Comparison of ENCODE assay signal across 8 cellular contexts in the genomic region with DNA sequence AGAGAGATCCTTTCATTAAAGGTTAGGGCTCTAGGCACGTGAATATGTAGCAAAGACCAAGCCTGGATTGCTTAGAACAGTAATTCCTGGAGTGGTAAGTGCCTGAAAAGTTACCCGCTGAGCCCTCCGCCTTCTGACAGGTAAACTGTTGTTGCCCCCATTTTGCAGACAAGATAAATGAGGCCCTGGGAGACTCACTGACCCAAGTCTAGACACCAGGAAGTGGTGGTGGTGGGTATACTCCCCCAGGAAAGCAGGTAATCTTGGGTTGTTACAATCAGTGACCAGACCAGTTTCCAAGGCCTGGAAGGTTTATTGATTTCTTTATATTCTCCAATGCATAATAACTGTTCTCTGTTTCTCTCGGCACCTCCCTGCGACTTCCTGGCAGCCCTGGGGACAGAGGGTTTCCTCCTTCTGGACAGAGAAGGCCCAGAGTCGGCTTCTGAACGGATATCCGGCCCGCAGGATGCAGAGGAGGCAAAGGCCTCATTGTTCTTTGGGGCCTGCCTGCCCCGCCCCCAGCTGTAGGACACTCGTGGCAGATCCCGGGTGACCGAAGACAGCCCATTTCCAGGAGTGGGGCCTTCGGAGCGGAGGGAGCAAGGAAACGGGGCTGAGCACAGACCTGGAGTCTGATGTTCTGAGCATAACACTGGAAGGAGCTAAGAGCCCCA. TPM values are rescaled to one million over a fixed set of nuclear protein-coding genes. Genes with fewer than 3 reads are reported as not detected.
A peak's percentile ranks its signal among the peaks of the same experiment; 100 is the strongest.
DNase-seq lines count a peak whose midpoint lies in the region; ATAC-seq, FAIRE-seq and TF ChIP-seq lines count a peak whose summit lies in the region.

No MANE protein-coding gene starts in this region.

- H3K4me3 ChIP-seq in A549 (peak overlapping the region; percentile 66), HL-60 (replicated peaks; ENCODE audit: insufficient read depth, low read length) (peak overlapping the region; percentile 57), WI38 (ENCODE audit: low read depth, low read length) (peak overlapping the region; percentile 97), dorsolateral prefrontal cortex (peak overlapping the region; percentile 38 to 92 (median 82)), lung (no peak overlapping the region)

- peak overlapping the region; percentile 79 for H3K27ac Mint-ChIP-seq in stimulated activated memory B cell treated with anti-CD40 and anti-IgM and Interleukin-4, amounts not matched to agents 10 μg/mL and 1 μg/mL and 100 μg/mL, for 72 hours

- DNase-seq in A549 (ENCODE audit: low read depth in 1 of 2, low spot score in 1 of 2) (peak; percentile 64 to 69), HL-60 (ENCODE audit: low read depth in 1 of 2, low spot score in 1 of 2) (peak in 1 of 2 experiments; percentile 69), dorsolateral prefrontal cortex (peak; percentile 31 to 64 (median 48)), lung (ENCODE audit: low spot score) (peak; percentile 60), NAMALWA (ENCODE audit: low spot score) (no peak)

- CTCF ChIA-PET in A549 (lab: Yijun Ruan, JAX), result interaction anchor here (0.6 to 16.9 kb wide), 84 partner anchors 6 to 470 kb away, joined by 3 to 283 read pairs (median 6); partner anchors contain the start of gene RGS10

- TF ChIP-seq CTCF in A549 (IDR thresholded peaks at IDR 0.05) (no peak), HL-60 (IDR thresholded peaks at IDR 0.05; ENCODE audit: insufficient read depth, low read length) (no peak), WI38 (IDR thresholded peaks at IDR 0.05; ENCODE audit: low read depth, low read length) (no peak), dorsolateral prefrontal cortex (IDR thresholded peaks at IDR 0.05 in 54 of 56, conservative IDR thresholded peaks at IDR 0.05 in 2 of 56; ENCODE audit: low read depth in 1 of 56, partially characterized antibody in 56 of 56) (no peak), lung (IDR thresholded peaks at IDR 0.05; ENCODE audit: control extremely low read depth, extremely low read depth) (no peak)

- H3K4me3 Mint-ChIP-seq in stimulated activated memory B cell treated with anti-CD40 and anti-IgM and Interleukin-4, amounts not matched to agents 10 μg/mL and 1 μg/mL and 100 μg/mL, for 72 hours, result peak overlapping the region; percentile 90

- no peak for TF ChIP-seq POLR2A in A549 (IDR thresholded peaks at IDR 0.05; ENCODE audit: low read length)
- peak; percentile 45 for TF ChIP-seq POLR2A in GM18951 (IDR thresholded peaks at IDR 0.05; ENCODE audit: extremely low read depth, insufficient read depth, insufficient read length)

- no peak for FAIRE-seq in A549 (lab: Jason Lieb, UNC)

- H3K9me3 ChIP-seq in A549, result no peaks in the 10 kb centered on the region
- H3K9me3 ChIP-seq in lung (ENCODE audit: control insufficient read depth in 2 of 2, insufficient read depth in 1 of 2, low read length in 1 of 2), result no peaks in the 10 kb centered on the region

- no peaks in the 10 kb centered on the region for H3K27me3 Mint-ChIP-seq in stimulated activated memory B cell treated with anti-CD40 and anti-IgM and Interleukin-4, amounts not matched to agents 10 μg/mL and 1 μg/mL and 100 μg/mL, for 72 hours

- intact Hi-C loops in dorsolateral prefrontal cortex (cut with DNase I), result loop anchor here (1.0 to 10.0 kb wide), 10 partner anchors 27 to 689 kb away; partner anchors contain the start of genes PRDX3 (in 2 of the 2), SEC23IP (in 2 of the 2), SFXN4 (in 2 of the 2) and TIAL1 (in 2 of the 2)

- peaks cover 12% of the 10 kb centered on the region for H3K27me3 ChIP-seq in HL-60 (ENCODE audit: insufficient read depth, poor library complexity, severe bottlenecking)
- H3K27me3 ChIP-seq in dorsolateral prefrontal cortex, result no peaks in the 10 kb centered on the region
- no peaks in the 10 kb centered on the region for H3K27me3 ChIP-seq in lung (ENCODE audit: control insufficient read depth, insufficient read depth)

- ATAC-seq in A549, result peak; percentile 10 to 31; a peak in 3 of 6 replicates
- ATAC-seq in lung (ENCODE audit: insufficient read depth, low FRiP score), result peak; percentile 8
- ATAC-seq in stimulated activated memory B cell treated with anti-CD40 and anti-IgM and Interleukin-4, amounts not matched to agents 10 μg/mL and 1 μg/mL and 100 μg/mL, for 72 hours, result no peak

- H3K36me3 ChIP-seq in lung (ENCODE audit: control insufficient read depth in 2 of 2, insufficient read depth in 2 of 2, low read length in 2 of 2), result no peaks in the 10 kb centered on the region

- 37% methylated on average over 16 of the region's 16 CpGs for WGBS in A549 (ENCODE audit: missing lambda C conversion rate)
- WGBS in lung, 2 donors, result 20 to 22% methylated on average over 16 of the region's 16 CpGs

- H3K27ac ChIP-seq in A549 (peak overlapping the region; percentile 98 to 99), HL-60 (replicated peaks) (peak overlapping the region; percentile 69), dorsolateral prefrontal cortex (peak overlapping the region; percentile 18 to 99 (median 95)), lung (ENCODE audit: low read depth in 1 of 2, low read length in 1 of 2) (peak overlapping the region; percentile 95 to 97)

- peak overlapping the region; percentile 95 for H3K4me2 ChIP-seq in A549

- peaks cover 31% of the 10 kb centered on the region for H3K4me1 Mint-ChIP-seq in stimulated activated memory B cell treated with anti-CD40 and anti-IgM and Interleukin-4, amounts not matched to agents 10 μg/mL and 1 μg/mL and 100 μg/mL, for 72 hours

- TF ChIP-seq EP300 in A549 (IDR thresholded peaks at IDR 0.05), result no peak

- H3K4me1 ChIP-seq in A549 (peaks cover 28% of the 10 kb centered on the region), lung (ENCODE audit: control insufficient read depth in 2 of 2, insufficient read depth in 2 of 2, low read length in 2 of 2) (peaks cover 0 to 8% of the 10 kb centered on the region in 2 donors)

- TF ChIP-seq RAD21 in A549 (conservative IDR thresholded peaks at IDR 0.05 in 1 of 2, IDR thresholded peaks at IDR 0.05 in 1 of 2), result no peak

- POLR2A ChIA-PET in A549 (lab: Yijun Ruan, JAX), result interaction anchor here (0.5 to 2.1 kb wide), 10 partner anchors 27 to 391 kb away, joined by 3 to 9 read pairs (median 7); partner anchors contain the start of genes RGS10 and TIAL1

- no peaks in the 10 kb centered on the region for H3K36me3 Mint-ChIP-seq in stimulated activated memory B cell treated with anti-CD40 and anti-IgM and Interleukin-4, amounts not matched to agents 10 μg/mL and 1 μg/mL and 100 μg/mL, for 72 hours

- in situ Hi-C loops in GM18951 (cut with MboI; ENCODE audit: low sequenced_read_pairs, unreplicated experiment), result no loop called here

- no peaks in the 10 kb centered on the region for H3K9me3 Mint-ChIP-seq in stimulated activated memory B cell treated with anti-CD40 and anti-IgM and Interleukin-4, amounts not matched to agents 10 μg/mL and 1 μg/mL and 100 μg/mL, for 72 hours

TF ChIP-seq in A549, 52 proteins besides CTCF, POLR2A, EP300 and RAD21 (continues in another document):
- TF ChIP-seq NR3C1 (IDR thresholded peaks at IDR 0.05) (no peak), CHD4 (IDR thresholded peaks at IDR 0.05; ENCODE audit: borderline replicate concordance) (no peak)
- TF ChIP-seq, protein P1, sequence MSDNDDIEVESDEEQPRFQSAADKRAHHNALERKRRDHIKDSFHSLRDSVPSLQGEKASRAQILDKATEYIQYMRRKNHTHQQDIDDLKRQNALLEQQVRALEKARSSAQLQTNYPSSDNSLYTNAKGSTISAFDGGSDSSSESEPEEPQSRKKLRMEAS (IDR thresholded peaks at IDR 0.05), result 0 out of 2 replicates have a peak, but pooled peaks have one; percentile 35
- TF ChIP-seq, protein P2, sequence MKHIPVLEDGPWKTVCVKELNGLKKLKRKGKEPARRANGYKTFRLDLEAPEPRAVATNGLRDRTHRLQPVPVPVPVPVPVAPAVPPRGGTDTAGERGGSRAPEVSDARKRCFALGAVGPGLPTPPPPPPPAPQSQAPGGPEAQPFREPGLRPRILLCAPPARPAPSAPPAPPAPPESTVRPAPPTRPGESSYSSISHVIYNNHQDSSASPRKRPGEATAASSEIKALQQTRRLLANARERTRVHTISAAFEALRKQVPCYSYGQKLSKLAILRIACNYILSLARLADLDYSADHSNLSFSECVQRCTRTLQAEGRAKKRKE (CRISPR knock-in tag; IDR thresholded peaks at IDR 0.05; ENCODE audit: low read depth), result no peak

RNA-seq across cellular contexts. Expression of gene GRK5, which starts 1.3 kb away (rescaled TPM):
- polyA plus RNA-seq in A549 (2011; rRNA removed) (5.0 and 5.4 TPM in 2 replicates), A549 (2017; fragmentation: RNase III; extraction: RNeasy Plus Mini Kit Qiagen cat#74134 plus additional on column Dnase treatment) (7.7 to 7.9 TPM (median 7.8 TPM) in 3 replicates), lung (10 to 100 TPM; 18.5 to 37.9 TPM)
- 5.7 and 6.3 TPM in 2 replicates for polyA plus RNA-seq in A549 (2012; cell fraction: cytosol; rRNA removed)
- 4.3 and 6.0 TPM in 2 replicates for polyA plus RNA-seq in A549 (2012; cell fraction: nucleus; rRNA removed)
- 3.8 and 5.5 TPM in 2 replicates for polyA minus RNA-seq in A549 (2011; rRNA and poly(A)+ RNA removed)
- total RNA-seq in dorsolateral prefrontal cortex (10 to 100 TPM in 113 of 120 experiments, 1 to 10 TPM in 7; 5.5 to 27.8 (median 14.1) TPM), lung (10 to 100 TPM; 42.7 to 43.1 TPM)

RNA-seq across cellular contexts. Expression of gene PRDX3, which starts 27.5 kb away (rescaled TPM):
- polyA plus RNA-seq in A549 (2011; rRNA removed), result 673 and 678 TPM in 2 replicates
- 330 and 382 TPM in 2 replicates for polyA plus RNA-seq in A549 (2012; cell fraction: cytosol; rRNA removed)
- polyA plus RNA-seq in A549 (2012; cell fraction: nucleus; rRNA removed), result 111 and 130 TPM in 2 replicates
- polyA plus RNA-seq in A549 (2017; fragmentation: RNase III; extraction: RNeasy Plus Mini Kit Qiagen cat#74134 plus additional on column Dnase treatment), result 432 to 442 TPM (median 432 TPM) in 3 replicates
- polyA minus RNA-seq in A549 (2011; rRNA and poly(A)+ RNA removed), result 175 and 275 TPM in 2 replicates
- total RNA-seq in dorsolateral prefrontal cortex, result 100 to 1,000 TPM in 10 of 120 experiments, 10 to 100 TPM in 110; 62.3 to 112 (median 87.0) TPM
- total RNA-seq in lung, result 100 to 1,000 TPM in 1 of 2 donors, 10 to 100 TPM in 1; 99.9 to 118 TPM
- polyA plus RNA-seq in lung, result 100 to 1,000 TPM in 1 of 2 donors, 10 to 100 TPM in 1; 84.1 to 155 TPM

RNA-seq across cellular contexts. Expression of gene SFXN4, which starts 40.5 kb away (rescaled TPM):
- polyA plus RNA-seq in A549 (2011; rRNA removed) (59.4 and 66.0 TPM in 2 replicates), A549 (2017; fragmentation: RNase III; extraction: RNeasy Plus Mini Kit Qiagen cat#74134 plus additional on column Dnase treatment) (39.3 to 44.2 TPM (median 42.7 TPM) in 3 replicates), lung (10 to 100 TPM; 22.1 to 40.4 TPM)
- polyA plus RNA-seq in A549 (2012; cell fraction: cytosol; rRNA removed), result 38.8 and 43.5 TPM in 2 replicates
- polyA plus RNA-seq in A549 (2012; cell fraction: nucleus; rRNA removed), result 21.4 and 32.5 TPM in 2 replicates
- polyA minus RNA-seq in A549 (2011; rRNA and poly(A)+ RNA removed), result 22.5 and 30.3 TPM in 2 replicates
- total RNA-seq in dorsolateral prefrontal cortex (10 to 100 TPM; 22.4 to 49.6 (median 31.7) TPM), lung (10 to 100 TPM; 10.6 to 22.0 TPM)
